In the genomic region with DNA sequence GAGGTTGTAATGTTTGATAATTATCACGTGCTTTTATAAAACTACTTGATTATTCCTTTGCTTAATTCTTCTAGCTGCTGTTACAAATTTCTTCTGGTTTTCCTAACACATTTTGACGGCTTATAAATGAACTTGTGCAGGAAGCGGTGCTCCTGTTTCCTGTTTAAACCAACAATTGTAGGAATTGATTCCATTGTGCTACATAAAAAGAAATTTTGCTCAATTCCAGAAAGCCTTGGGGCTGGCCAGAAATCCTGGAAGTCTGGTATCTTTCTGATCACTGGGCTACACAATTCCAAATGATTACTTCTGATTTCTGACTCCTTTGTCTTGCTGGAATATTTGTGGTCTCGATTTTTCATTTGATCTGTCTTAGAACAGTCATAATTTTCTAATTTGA, we compare ENCODE assay signal across 21 cellular contexts. TPM values are rescaled to one million over a fixed set of nuclear protein-coding genes. Genes with fewer than 3 reads are reported as not detected.
DNase-seq lines count a peak whose midpoint lies in the region; ATAC-seq and TF ChIP-seq lines count a peak whose summit lies in the region.
"Had no signal": no experiment of that assay in that cellular context is flagged by ENCODE, and none has a peak within 500 bp of the region (broad histone marks: within the 10 kb centered on the region; RNA-seq: fewer than 3 reads in every experiment).

No MANE protein-coding gene starts in this region.

- H3K4me2 ChIP-seq in parathyroid adenoma (ENCODE audit: low read length) = no peak overlapping the region
- H3K4me2 ChIP-seq: BLaER1, PC-9 had no signal

- no peak overlapping the region for H3K4me3 Mint-ChIP-seq in endothelial cell (ENCODE audit: unreplicated experiment)
- H3K4me3 Mint-ChIP-seq: CD4-positive, CD25-positive, alpha-beta regulatory T cell had no signal

- intact Hi-C loops in left ventricle myocardium superior (cut with micrococcal nuclease) = no loop called here
- intact Hi-C loops in cardiac septum (cut with DNase I) = no loop called here

- DNase-seq in left ventricle myocardium superior = no peak
- no peak for DNase-seq in cardiac septum (ENCODE audit: low spot score)
- no peak for DNase-seq in endothelial cell (ENCODE audit: low spot score)
- DNase-seq in COR-L47 (lab: John Stamatoyannopoulos, UW) = no peak
- no peak for DNase-seq in DMS79 (lab: John Stamatoyannopoulos, UW)
- no peak for DNase-seq in activated CD8-positive, alpha-beta memory T cell treated with anti-CD3 and anti-CD28 coated beads for 24 hours
- DNase-seq: CD4-positive, CD25-positive, alpha-beta regulatory T cell; DMS53; IMR-90; KG1; MM.1S; NCI-H2029; NCI-H446 treated with DMSO at 0.1 percent for 48 hours; NCI-H526; NCI-H82; NK-92 treated with Interleukin-12 subunit alpha and Interleukin-12 subunit beta, amount 100 ng/mL, for 24 hours; PC-9; SHP77 had no signal

- no peaks in the 10 kb centered on the region for H3K36me3 ChIP-seq in parathyroid adenoma (ENCODE audit: control insufficient read depth, insufficient read depth, low read length)

- no peaks in the 10 kb centered on the region for H3K79me2 ChIP-seq in parathyroid adenoma

- no peak overlapping the region for H3K9ac ChIP-seq in parathyroid adenoma
- H3K9ac ChIP-seq: BLaER1 had no signal

- H3K4me1 Mint-ChIP-seq in endothelial cell (ENCODE audit: unreplicated experiment) = peaks cover 4% of the 10 kb centered on the region

- no peak overlapping the region for H3K4me3 ChIP-seq in parathyroid adenoma (ENCODE audit: low read depth, low read length)
- H3K4me3 ChIP-seq: BLaER1, PC-9 had no signal

- peak; percentile 26 for ATAC-seq in left ventricle myocardium superior
- ATAC-seq: HCT116 had no signal

- peak overlapping the region; percentile 89 for H3K27ac Mint-ChIP-seq in endothelial cell (ENCODE audit: unreplicated experiment)
- H3K27ac Mint-ChIP-seq: CD4-positive, CD25-positive, alpha-beta regulatory T cell had no signal

- peak overlapping the region; percentile 67 for H3K27ac ChIP-seq in parathyroid adenoma
- H3K27ac ChIP-seq: BLaER1, PC-9 had no signal

- no peaks in the 10 kb centered on the region for H3K9me3 ChIP-seq in parathyroid adenoma (ENCODE audit: control insufficient read depth, low read length)
- H3K9me3 ChIP-seq: BLaER1 had no signal

- H3K36me3 Mint-ChIP-seq in endothelial cell (ENCODE audit: low read depth, unreplicated experiment) = no peaks in the 10 kb centered on the region

- TF ChIP-seq CTCF in endothelial cell (IDR thresholded peaks at IDR 0.05; ENCODE audit: unreplicated experiment) (no peak), parathyroid adenoma (IDR thresholded peaks at IDR 0.05) (no peak)

- H2AFZ ChIP-seq in parathyroid adenoma = no peak overlapping the region
- H2AFZ ChIP-seq: PC-9 had no signal

- H3K9me3 Mint-ChIP-seq in endothelial cell (ENCODE audit: unreplicated experiment) = no peaks in the 10 kb centered on the region
- H3K9me3 Mint-ChIP-seq: CD4-positive, CD25-positive, alpha-beta regulatory T cell had no signal

- H3K27me3 Mint-ChIP-seq in endothelial cell (ENCODE audit: unreplicated experiment) = no peaks in the 10 kb centered on the region
- H3K27me3 Mint-ChIP-seq: CD4-positive, CD25-positive, alpha-beta regulatory T cell had no signal

- H3K4me1 ChIP-seq in parathyroid adenoma = no peaks in the 10 kb centered on the region
- H3K4me1 ChIP-seq: BLaER1 had no signal

- no peaks in the 10 kb centered on the region for H3K27me3 ChIP-seq in parathyroid adenoma (ENCODE audit: control insufficient read depth, insufficient read depth, low read length)
- H3K27me3 ChIP-seq: BLaER1 had no signal

RNA-seq across cellular contexts. Expression of a gene that starts 14.9 kb away (rescaled TPM):
- 5.5 TPM for total RNA-seq in left ventricle myocardium superior
- total RNA-seq in cardiac septum = 5.0 TPM
- total RNA-seq in endothelial cell (ENCODE audit: unreplicated experiment) = 11.7 TPM
